In genomic region chr7:28044825-28045224, GRCh38 we compare ENCODE assay signal across 15 cellular contexts.
"Had no signal": no experiment of that assay in that cellular context is flagged by ENCODE, and none has a peak within 500 bp of the region (broad histone marks: within the 10 kb centered on the region; RNA-seq: fewer than 3 reads in every experiment).

No MANE protein-coding gene starts in this region.

- ATAC-seq: activated CD4-positive, CD25-positive, alpha-beta regulatory T cell treated with anti-CD3 and anti-CD28 coated beads, Interleukin-2, amount 50 U/mL, for 24 hours; activated naive CD4-positive, alpha-beta T cell treated with anti-CD3 and anti-CD28 coated beads, Interleukin-2, amount 50 U/mL, for 72 hours; lower lobe of right lung; naive thymus-derived CD4-positive, alpha-beta T cell; upper lobe of right lung had no signal

- H3K9me3 Mint-ChIP-seq: dendritic cell treated with granulocyte-macrophage colony-stimulating factor and Interleukin-4, amounts not matched to agents 40 ng/mL and 50 ng/mL, for 4 days; immature natural killer cell had no signal

- DNase-seq: activated CD4-positive, alpha-beta T cell treated with anti-CD3 and anti-CD28 coated beads, Interleukin-2, amount 50 U/mL, for 4 hours; activated effector memory CD4-positive, alpha-beta T cell treated with anti-CD3 and anti-CD28 coated beads, Interleukin-2, amount 50 U/mL, for 16 hours; activated T-cell treated with anti-CD3 and anti-CD28 coated beads, Interleukin-2, amount 50 U/mL, for 1 hour; amniotic stem cell; hippocampal formation; immature natural killer cell; lower lobe of right lung; naive thymus-derived CD4-positive, alpha-beta T cell; stimulated activated CD4-positive, alpha-beta T cell treated with anti-CD3 and anti-CD28 coated beads, Interleukin-12 subunit alpha, Interleukin-12 subunit beta, amount 100 ng/mL, for 4 hours; stimulated activated naive CD4-positive, alpha-beta T cell treated with Interleukin-2 at 50 U/mL for 16 hours; upper lobe of right lung had no signal

- H3K4me3 Mint-ChIP-seq: brain; dendritic cell treated with granulocyte-macrophage colony-stimulating factor and Interleukin-4, amounts not matched to agents 40 ng/mL and 50 ng/mL, for 4 days; immature natural killer cell; naive thymus-derived CD4-positive, alpha-beta T cell had no signal

- H3K36me3 Mint-ChIP-seq: brain had no signal

- H3K9me3 ChIP-seq: lower lobe of right lung, upper lobe of right lung had no signal

- H3K4me1 ChIP-seq: lower lobe of right lung, upper lobe of right lung had no signal

- H3K27ac Mint-ChIP-seq: activated naive CD4-positive, alpha-beta T cell treated with anti-CD3 and anti-CD28 coated beads, Interleukin-2, amount 50 U/mL, for 72 hours; brain; dendritic cell treated with granulocyte-macrophage colony-stimulating factor and Interleukin-4, amounts not matched to agents 40 ng/mL and 50 ng/mL, for 4 days; naive thymus-derived CD4-positive, alpha-beta T cell had no signal

- H3K4me3 ChIP-seq: lower lobe of right lung, upper lobe of right lung had no signal

- H3K27me3 ChIP-seq: upper lobe of right lung had no signal

- H3K27ac ChIP-seq: lower lobe of right lung, upper lobe of right lung had no signal

- H3K36me3 ChIP-seq: lower lobe of right lung, upper lobe of right lung had no signal
